9 cellular contexts compared by ENCODE assay signal in genomic region chr12:52280319-52280795, GRCh38. TPM values are rescaled to one million over a fixed set of nuclear protein-coding genes. Genes with fewer than 3 reads are reported as not detected.
DNase-seq lines count a peak whose midpoint lies in the region; ATAC-seq and TF ChIP-seq lines count a peak whose summit lies in the region.
"Had no signal": no experiment of that assay in that cellular context is flagged by ENCODE, and none has a peak within 500 bp of the region (broad histone marks: within the 10 kb centered on the region; RNA-seq: fewer than 3 reads in every experiment).

No MANE protein-coding gene starts in this region.

- H3K36me3 ChIP-seq in adipocyte (ENCODE audit: control insufficient read depth, insufficient read depth, low read length, severe bottlenecking) (no peaks in the 10 kb centered on the region), upper lobe of left lung (no peaks in the 10 kb centered on the region)

- no peaks in the 10 kb centered on the region for H3K9me3 ChIP-seq in adipocyte (ENCODE audit: control insufficient read depth, low read length)
- no peaks in the 10 kb centered on the region for H3K9me3 ChIP-seq in upper lobe of left lung

- H3K9ac ChIP-seq in adipocyte (ENCODE audit: low read length), result peak overlapping the region; percentile 48

- H3K4me1 ChIP-seq in adipocyte (ENCODE audit: control insufficient read depth, insufficient read depth, low read length) (peaks cover 33% of the 10 kb centered on the region), upper lobe of left lung (peaks cover 21 to 31% (median 30%) of the 10 kb centered on the region in 4 donors)

- WGBS in upper lobe of left lung, 2 donors, result 38 to 73% methylated on average over 2 to 3 of the region's 3 CpGs

- peak; percentile 57 to 96 (median 76) for TF ChIP-seq EP300 in upper lobe of left lung (IDR thresholded peaks at IDR 0.05)

- TF ChIP-seq CTCF in upper lobe of left lung (IDR thresholded peaks at IDR 0.05), result no peak

- DNase-seq in DMS153 (lab: John Stamatoyannopoulos, UW), result peak; percentile 6
- no peak for DNase-seq in DMS153 treated with DMSO at 0.1 percent for 48 hours (lab: John Stamatoyannopoulos, UW; ENCODE audit: unreplicated experiment)
- DNase-seq in adipocyte (ENCODE audit: low read depth), result peak; percentile 98
- peak; percentile 52 for DNase-seq in iPS-NIHi11 (ENCODE audit: low spot score)
- DNase-seq in upper lobe of left lung, result peak in 1 of 2 donors; percentile 94
- no peak for DNase-seq in anterior cingulate cortex (lab: John Stamatoyannopoulos, UW)
- DNase-seq in NCI-H1048 (lab: John Stamatoyannopoulos, UW), result no peak
- DNase-seq: natural killer cell had no signal

- no peaks in the 10 kb centered on the region for H3K27me3 ChIP-seq in adipocyte (replicated peaks; ENCODE audit: control insufficient read depth, insufficient read depth, low read length)
- no peaks in the 10 kb centered on the region for H3K27me3 ChIP-seq in upper lobe of left lung

- H3K4me3 ChIP-seq in adipocyte (ENCODE audit: low read length) (peak overlapping the region; percentile 39), upper lobe of left lung (no peak overlapping the region)

- ATAC-seq in upper lobe of left lung (ENCODE audit: low FRiP score in 2 of 2) (peak; percentile 87 to 88), HG02885 (IDR thresholded peaks at IDR 0.05; ENCODE audit: poor library complexity, unreplicated experiment) (no peak)
- ATAC-seq: natural killer cell had no signal

- peak in 1 of 4 donors; percentile 34 for TF ChIP-seq POLR2A in upper lobe of left lung (IDR thresholded peaks at IDR 0.05)

- H3K27ac ChIP-seq in upper lobe of left lung, result peak overlapping the region; percentile 74 to 86 (median 76)

RNA-seq across cellular contexts. Expression of gene KRT86, which starts 5.9 kb away (rescaled TPM):
- total RNA-seq in upper lobe of left lung, result 1 to 10 TPM in 2 of 6 donors, under 1 TPM in 2, not detected in 2; 0.30 to 1.5 (median 0.93) TPM

RNA-seq across cellular contexts. Expression of gene KRT81, which starts 11.0 kb away (rescaled TPM):
- 1 to 10 TPM in 1 of 6 donors, under 1 TPM in 3, not detected in 2; 0.39 to 1.4 (median 0.52) TPM for total RNA-seq in upper lobe of left lung

RNA-seq across cellular contexts. Expression of gene KRT83, which starts 40.8 kb away (rescaled TPM):
- total RNA-seq in upper lobe of left lung, result not detected
- total RNA-seq: natural killer cell had no signal

RNA-seq across cellular contexts. Expression of gene KRT7, which starts 47.3 kb away (rescaled TPM):
- 1,000 to 10,000 TPM in 2 of 6 donors, 100 to 1,000 TPM in 4; 247 to 1,279 (median 821) TPM for total RNA-seq in upper lobe of left lung

Comparison
In these comparisons a context has a peak if more than half of its experiments do, and no peak if none do; other contexts are left out.
1. DNase-seq: peak in DMS153 (single experiment), adipocyte (single experiment) and iPS-NIHi11 (single experiment); none in DMS153 treated with DMSO at 0.1 percent for 48 hours (single experiment), anterior cingulate cortex (0 of 58) and NCI-H1048 (single experiment).